24 cellular contexts compared by ENCODE assay signal in genomic region chr12:117498256-117498655, GRCh38.
"Had no signal": no experiment of that assay in that cellular context is flagged by ENCODE, and none has a peak within 500 bp of the region (broad histone marks: within the 10 kb centered on the region; RNA-seq: fewer than 3 reads in every experiment).

No MANE protein-coding gene starts in this region.

- H3K27ac ChIP-seq: gastroesophageal sphincter, hepatocyte, stomach, thyroid gland, upper lobe of left lung, vagina had no signal

- H3K36me3 ChIP-seq: gastroesophageal sphincter, stomach, thyroid gland, upper lobe of left lung, vagina had no signal

- H3K27me3 ChIP-seq: stomach, thyroid gland, upper lobe of left lung, vagina had no signal

- H3K4me3 ChIP-seq: gastroesophageal sphincter, hepatocyte, stomach, thyroid gland, upper lobe of left lung, vagina had no signal

- H3K79me2 ChIP-seq: hepatocyte had no signal

- ATAC-seq: activated CD4-positive, alpha-beta T cell treated with anti-CD3 and anti-CD28 coated beads for 36 hours; activated CD8-positive, alpha-beta memory T cell treated with anti-CD3 and anti-CD28 coated beads, Interleukin-2, amount 10 ng/mL, durations not matched to agents 7 days and 5 days; activated CD8-positive, alpha-beta T cell treated with anti-CD3 and anti-CD28 coated beads, Interleukin-2, amount 10 ng/mL, durations not matched to agents 7 days and 5 days; activated naive CD8-positive, alpha-beta T cell treated with anti-CD3 and anti-CD28 coated beads, Interleukin-2, amount 50 U/mL, for 24 hours; gastroesophageal sphincter; left cardiac atrium; left ventricle myocardium superior; naive thymus-derived CD8-positive, alpha-beta T cell; right cardiac atrium; stimulated activated naive B cell treated with anti-CD40 and anti-IgM and Interleukin-4, amounts not matched to agents 10 μg/mL and 1 μg/mL and 100 μg/mL, for 72 hours had no signal

- H2AFZ ChIP-seq: hepatocyte had no signal

- H3K4me2 ChIP-seq: hepatocyte had no signal

- DNase-seq: activated CD4-positive, alpha-beta T cell treated with anti-CD3 and anti-CD28 coated beads for 36 hours; activated CD4-positive, CD25-positive, alpha-beta regulatory T cell; activated CD8-positive, alpha-beta memory T cell treated with anti-CD3 and anti-CD28 coated beads, Interleukin-2, amount 10 ng/mL, durations not matched to agents 7 days and 5 days; activated CD8-positive, alpha-beta T cell treated with anti-CD3 and anti-CD28 coated beads, Interleukin-2, amount 10 ng/mL, durations not matched to agents 7 days and 5 days; activated naive CD8-positive, alpha-beta T cell treated with anti-CD3 and anti-CD28 coated beads, Interleukin-2, amount 50 U/mL, for 24 hours; activated T-cell treated with anti-CD3 and anti-CD28 coated beads, Interleukin-2, amount 50 U/mL, for 48 hours; amygdala; caudate nucleus; cortex of kidney; left cardiac atrium; left ventricle myocardium superior; mammary epithelial cell; midbrain; naive thymus-derived CD8-positive, alpha-beta T cell; right cardiac atrium; stimulated activated CD4-positive, alpha-beta T cell treated with anti-CD3 and anti-CD28 coated beads, Interleukin-15, amount 100 ng/mL, for 24 hours; stimulated activated CD4-positive, alpha-beta T cell treated with anti-CD3 and anti-CD28 coated beads, Interleukin-2, amount 100 ng/mL, for 24 hours; stimulated activated naive B cell treated with anti-CD40 and anti-IgM and Interleukin-4, amounts not matched to agents 10 μg/mL and 1 μg/mL and 100 μg/mL, for 72 hours; stomach; thyroid gland; upper lobe of left lung had no signal

- H3K9me3 ChIP-seq: gastroesophageal sphincter, stomach, thyroid gland, upper lobe of left lung, vagina had no signal

- H3K4me1 ChIP-seq: gastroesophageal sphincter, vagina had no signal
